8 cellular contexts compared by ENCODE assay signal in the genomic region with DNA sequence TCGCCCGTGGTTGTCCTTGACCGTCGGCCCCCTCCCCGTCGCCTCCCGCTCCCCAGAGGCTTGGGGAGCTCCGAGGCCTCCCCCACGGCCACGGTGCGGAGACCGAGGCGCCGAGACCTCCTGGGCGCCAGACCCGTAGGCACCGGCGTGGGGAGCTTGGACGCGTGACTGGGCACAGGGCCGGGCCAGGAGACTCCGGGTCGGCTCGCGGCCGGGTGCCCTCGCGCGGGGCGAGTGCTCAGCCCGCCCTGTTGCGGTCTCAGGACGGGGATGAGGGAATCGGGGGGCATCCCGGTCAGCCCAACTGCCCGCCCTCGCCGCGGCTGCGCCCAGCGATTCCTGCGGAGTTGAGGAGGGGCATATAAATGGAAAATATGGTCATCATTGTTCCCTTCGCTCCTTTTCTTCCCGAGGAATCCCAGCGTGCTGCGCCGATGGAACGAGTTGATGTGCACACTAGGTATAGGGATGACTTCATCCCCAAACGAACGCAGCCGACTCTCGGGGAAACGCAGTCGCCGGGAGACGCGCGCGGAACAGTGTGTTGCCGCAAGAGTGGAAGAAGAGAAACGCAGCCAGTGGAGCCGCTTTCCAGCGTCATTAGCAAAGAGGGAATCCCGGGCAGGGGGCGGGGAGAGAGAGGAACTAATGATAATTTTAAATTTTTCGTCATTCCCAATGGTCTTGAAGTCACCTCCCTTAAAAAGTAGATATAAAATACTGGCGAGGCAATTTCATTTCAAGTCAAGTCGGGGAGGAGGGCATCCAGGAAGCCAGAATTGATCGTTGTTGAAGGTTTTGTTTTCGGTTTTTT. TPM values are rescaled to one million over a fixed set of nuclear protein-coding genes. Genes with fewer than 3 reads are reported as not detected.
DNase-seq lines count a peak whose midpoint lies in the region; ATAC-seq and TF ChIP-seq lines count a peak whose summit lies in the region.

No MANE protein-coding gene starts in this region.

- intact Hi-C loops in testis (cut with DNase I; ENCODE audit: low total_unique reads) = loop anchor here (10.0 kb wide), 1 partner anchor 121 kb away; a partner anchor contains a TSS

- peaks cover 66% of the 10 kb centered on the region for H3K27me3 Mint-ChIP-seq in CD4-positive, CD25-positive, alpha-beta regulatory T cell
- H3K27me3 Mint-ChIP-seq in activated CD8-positive, alpha-beta T cell treated with anti-CD3 and anti-CD28 coated beads, Interleukin-2, amount 10 ng/mL, durations not matched to agents 7 days and 5 days (ENCODE audit: low read depth) = peaks cover 45% of the 10 kb centered on the region

- TF ChIP-seq CTCF in testis (IDR thresholded peaks at IDR 0.05) = no peak

- H3K27ac Mint-ChIP-seq in CD4-positive, CD25-positive, alpha-beta regulatory T cell = no peak overlapping the region
- no peak overlapping the region for H3K27ac Mint-ChIP-seq in activated CD8-positive, alpha-beta T cell treated with anti-CD3 and anti-CD28 coated beads, Interleukin-2, amount 10 ng/mL, durations not matched to agents 7 days and 5 days

- peak overlapping the region; percentile 45 to 83 (median 76) for H3K4me3 Mint-ChIP-seq in CD4-positive, CD25-positive, alpha-beta regulatory T cell
- H3K4me3 Mint-ChIP-seq in activated CD8-positive, alpha-beta T cell treated with anti-CD3 and anti-CD28 coated beads, Interleukin-2, amount 10 ng/mL, durations not matched to agents 7 days and 5 days = peak overlapping the region; percentile 71

- H3K27me3 ChIP-seq in CD4-positive, CD25-positive, alpha-beta regulatory T cell (ENCODE audit: control insufficient read depth, insufficient read depth, low read length) = peaks cover 38% of the 10 kb centered on the region
- no peaks in the 10 kb centered on the region for H3K27me3 ChIP-seq in testis

- ATAC-seq in CD4-positive, CD25-positive, alpha-beta regulatory T cell (ENCODE audit: low read depth in 2 of 2) = peak in 1 of 2 donors; percentile 24
- ATAC-seq in GM21381 (IDR thresholded peaks at IDR 0.05; ENCODE audit: unreplicated experiment) (peak; percentile 36), esophagus mucosa (peak; percentile 54), HG03565 (IDR thresholded peaks at IDR 0.05; ENCODE audit: unreplicated experiment) (no peak)
- peak; percentile 44 for ATAC-seq in activated CD8-positive, alpha-beta T cell treated with anti-CD3 and anti-CD28 coated beads, Interleukin-2, amount 10 ng/mL, durations not matched to agents 7 days and 5 days

- H3K4me1 Mint-ChIP-seq in CD4-positive, CD25-positive, alpha-beta regulatory T cell = peaks cover 0 to 23% (median 13%) of the 10 kb centered on the region in 4 donors
- peaks cover 11% of the 10 kb centered on the region for H3K4me1 Mint-ChIP-seq in activated CD8-positive, alpha-beta T cell treated with anti-CD3 and anti-CD28 coated beads, Interleukin-2, amount 10 ng/mL, durations not matched to agents 7 days and 5 days (ENCODE audit: low read depth)

- H3K27ac ChIP-seq in CD4-positive, CD25-positive, alpha-beta regulatory T cell (ENCODE audit: insufficient read depth, low read length, poor library complexity, severe bottlenecking) = no peak overlapping the region
- peak overlapping the region; percentile 94 to 99 for H3K27ac ChIP-seq in testis

- H3K36me3 Mint-ChIP-seq in CD4-positive, CD25-positive, alpha-beta regulatory T cell = no peaks in the 10 kb centered on the region
- peaks cover 2% of the 10 kb centered on the region for H3K36me3 Mint-ChIP-seq in activated CD8-positive, alpha-beta T cell treated with anti-CD3 and anti-CD28 coated beads, Interleukin-2, amount 10 ng/mL, durations not matched to agents 7 days and 5 days (ENCODE audit: low read depth)

- H3K9me3 ChIP-seq in CD4-positive, CD25-positive, alpha-beta regulatory T cell (ENCODE audit: control insufficient read depth in 2 of 2, low read length in 2 of 2) = no peaks in the 10 kb centered on the region
- H3K9me3 ChIP-seq in testis = no peaks in the 10 kb centered on the region

- peaks cover 19% of the 10 kb centered on the region for H3K4me1 ChIP-seq in CD4-positive, CD25-positive, alpha-beta regulatory T cell (ENCODE audit: control insufficient read depth, insufficient read depth, low read length, poor library complexity, severe bottlenecking)
- peaks cover 9% of the 10 kb centered on the region for H3K4me1 ChIP-seq in testis

- H3K4me3 ChIP-seq in CD4-positive, CD25-positive, alpha-beta regulatory T cell (ENCODE audit: low read depth, low read length) = no peak overlapping the region
- H3K4me3 ChIP-seq in testis = peak overlapping the region; percentile 80 to 96

- DNase-seq in CD4-positive, CD25-positive, alpha-beta regulatory T cell = no peak
- peak; percentile 57 for DNase-seq in NCI-H146 treated with DMSO at 0.1 percent for 48 hours (lab: John Stamatoyannopoulos, UW; ENCODE audit: unreplicated experiment)
- DNase-seq in activated CD8-positive, alpha-beta T cell treated with anti-CD3 and anti-CD28 coated beads, Interleukin-2, amount 10 ng/mL, durations not matched to agents 7 days and 5 days = no peak
- DNase-seq in middle frontal gyrus (ENCODE audit: extremely low spot score, low spot score) = peak; percentile 37
- peak; percentile 81 for DNase-seq in testis

- WGBS in testis, 2 donors = 1 to 2% methylated on average over 39 to 52 of the region's 70 CpGs

- CTCF ChIA-PET in activated CD8-positive, alpha-beta T cell treated with anti-CD3 and anti-CD28 coated beads, Interleukin-2, amount 10 ng/mL, durations not matched to agents 7 days and 5 days (lab: Charles Lee) = no interaction called here

- POLR2A ChIA-PET in activated CD8-positive, alpha-beta T cell treated with anti-CD3 and anti-CD28 coated beads, Interleukin-2, amount 10 ng/mL, durations not matched to agents 7 days and 5 days (lab: Charles Lee) = no interaction called here

- H3K9me3 Mint-ChIP-seq in CD4-positive, CD25-positive, alpha-beta regulatory T cell = peaks cover 0 to 6% (median 0%) of the 10 kb centered on the region in 7 donors
- H3K9me3 Mint-ChIP-seq in activated CD8-positive, alpha-beta T cell treated with anti-CD3 and anti-CD28 coated beads, Interleukin-2, amount 10 ng/mL, durations not matched to agents 7 days and 5 days (ENCODE audit: insufficient read depth) = no peaks in the 10 kb centered on the region

- no peaks in the 10 kb centered on the region for H3K36me3 ChIP-seq in CD4-positive, CD25-positive, alpha-beta regulatory T cell (ENCODE audit: control insufficient read depth, insufficient read depth, low read length)
- H3K36me3 ChIP-seq in testis (ENCODE audit: low read depth, missing control alignments) = no peaks in the 10 kb centered on the region

- TF ChIP-seq POLR2A in testis (IDR thresholded peaks at IDR 0.05) = no peak

RNA-seq across cellular contexts. Expression of a gene that starts 0.7 kb away (rescaled TPM):
- total RNA-seq in CD4-positive, CD25-positive, alpha-beta regulatory T cell = not detected
- polyA plus RNA-seq in CD4-positive, CD25-positive, alpha-beta regulatory T cell = under 1 TPM in 2 of 4 donors, not detected in 2; 0.03 to 0.13 TPM
- not detected for total RNA-seq in activated CD8-positive, alpha-beta T cell treated with anti-CD3 and anti-CD28 coated beads, Interleukin-2, amount 10 ng/mL, durations not matched to agents 7 days and 5 days
- total RNA-seq in esophagus mucosa (41.0 TPM), testis (100 to 1,000 TPM; 122 to 132 TPM)
- polyA plus RNA-seq in testis (ENCODE audit: insufficient read depth, low read depth, low replicate concordance) = 84.3 TPM

Comparison
In these comparisons a context has a peak if more than half of its experiments do, and no peak if none do; other contexts are left out.
1. DNase-seq: peak in NCI-H146 treated with DMSO at 0.1 percent for 48 hours (single experiment), middle frontal gyrus (single experiment) and testis (single experiment); none in CD4-positive, CD25-positive, alpha-beta regulatory T cell (0 of 3) and activated CD8-positive, alpha-beta T cell treated with anti-CD3 and anti-CD28 coated beads, Interleukin-2, amount 10 ng/mL, durations not matched to agents 7 days and 5 days (single experiment).
2. RNA of a gene that starts 0.7 kb away (total RNA-seq): 122 to 132 TPM in testis and 41.0 TPM in esophagus mucosa (single experiment); not detected in activated CD8-positive, alpha-beta T cell treated with anti-CD3 and anti-CD28 coated beads, Interleukin-2, amount 10 ng/mL, durations not matched to agents 7 days and 5 days and not detected in CD4-positive, CD25-positive, alpha-beta regulatory T cell (single experiment); every median in the first group is over 10 times any median in the second.